8 cellular contexts compared by ENCODE assay signal in genomic region chr20:36861625-36861874, GRCh38. TPM values are rescaled to one million over a fixed set of nuclear protein-coding genes. Genes with fewer than 3 reads are reported as not detected.
A peak's percentile ranks its signal among the peaks of the same experiment; 100 is the strongest.
DNase-seq lines count a peak whose midpoint lies in the region; ATAC-seq and TF ChIP-seq lines count a peak whose summit lies in the region.

No MANE protein-coding gene starts in this region.

- no peaks in the 10 kb centered on the region for H3F3A ChIP-seq in DOHH2 (ENCODE audit: control insufficient read depth, insufficient read depth)

- H3K9me2 ChIP-seq in DOHH2 (replicated peaks; ENCODE audit: control insufficient read depth, low read length), result no peaks in the 10 kb centered on the region

- H3K4me1 ChIP-seq in DOHH2 (ENCODE audit: control insufficient read depth, low read length) (peaks cover 33% of the 10 kb centered on the region), SJCRH30 (peaks cover 5% of the 10 kb centered on the region; the same call in 1 of the 2 replicates), fibroblast of lung (ENCODE audit: control insufficient read depth, extremely low read depth, insufficient read depth, low read length) (peaks cover 40% of the 10 kb centered on the region)

- H3K4me2 ChIP-seq in DOHH2 (ENCODE audit: low read length), result peak overlapping the region; percentile 51
- peak overlapping the region; percentile 85 for H3K4me2 ChIP-seq in fibroblast of lung (ENCODE audit: extremely low read depth, insufficient read depth, low read length)

- no peaks in the 10 kb centered on the region for H3K36me3 ChIP-seq in DOHH2 (ENCODE audit: control insufficient read depth, low read length)
- no peaks in the 10 kb centered on the region for H3K36me3 ChIP-seq in SJCRH30
- H3K36me3 ChIP-seq in fibroblast of lung (ENCODE audit: control insufficient read depth, insufficient read depth, low read length), result peaks cover 5% of the 10 kb centered on the region

- no peak overlapping the region for H3K27ac ChIP-seq in DOHH2 (ENCODE audit: low read depth, low read length)
- peak overlapping the region; percentile 58; the same call in 1 of the 2 replicates for H3K27ac ChIP-seq in SJCRH30
- H3K27ac ChIP-seq in fibroblast of lung (ENCODE audit: insufficient read depth, low read length), result peak overlapping the region; percentile 87

- TF ChIP-seq CTCF in DOHH2 (IDR thresholded peaks at IDR 0.05; ENCODE audit: low read depth, low read length, poor library complexity, severe bottlenecking) (no peak), fibroblast of lung (conservative IDR thresholded peaks at IDR 0.05 in 1 of 2, IDR thresholded peaks at IDR 0.05 in 1 of 2; ENCODE audit: low read depth in 1 of 2, low read length in 2 of 2) (no peak), progenitor cell of endocrine pancreas (IDR thresholded peaks at IDR 0.05; ENCODE audit: unreplicated experiment) (no peak)

- peaks cover 9% of the 10 kb centered on the region for H3K79me2 ChIP-seq in DOHH2 (ENCODE audit: control insufficient read depth, low read length)
- H3K79me2 ChIP-seq in fibroblast of lung (ENCODE audit: control insufficient read depth, insufficient read depth, low read length), result peaks cover 66% of the 10 kb centered on the region

- no peaks in the 10 kb centered on the region for H3K27me3 Mint-ChIP-seq in progenitor cell of endocrine pancreas

- H3K4me1 Mint-ChIP-seq in progenitor cell of endocrine pancreas (ENCODE audit: low read depth), result peaks cover 30% of the 10 kb centered on the region

- no peak for ATAC-seq in GM21447 (IDR thresholded peaks at IDR 0.05; ENCODE audit: unreplicated experiment)

- H3K9ac ChIP-seq in fibroblast of lung (ENCODE audit: insufficient read depth, low read length), result peak overlapping the region; percentile 65

- peaks cover 8% of the 10 kb centered on the region; the same call in 1 of the 2 replicates for H3K27me3 ChIP-seq in DOHH2 (ENCODE audit: control insufficient read depth, low read length)
- peaks cover 8% of the 10 kb centered on the region; the same call in 1 of the 2 replicates for H3K27me3 ChIP-seq in SJCRH30
- no peaks in the 10 kb centered on the region for H3K27me3 ChIP-seq in fibroblast of lung (ENCODE audit: control insufficient read depth, insufficient read depth, low read length)

- H3K36me3 Mint-ChIP-seq in progenitor cell of endocrine pancreas (ENCODE audit: insufficient read depth), result peaks cover 1% of the 10 kb centered on the region

- H3K27ac Mint-ChIP-seq in progenitor cell of endocrine pancreas, result peak overlapping the region; percentile 19

- DNase-seq in SJCRH30, result no peak
- DNase-seq in fibroblast of lung (ENCODE audit: low read depth in 2 of 2), result no peak
- no peak for DNase-seq in progenitor cell of endocrine pancreas (ENCODE audit: low spot score, unreplicated experiment)
- DNase-seq in MV-4-11 (lab: John Stamatoyannopoulos, UW), result no peak
- no peak for DNase-seq in COR-L47 (lab: John Stamatoyannopoulos, UW)
- DNase-seq in GM19238 (ENCODE audit: insufficient read length, low spot score), result no peak

- H2AFZ ChIP-seq in fibroblast of lung (ENCODE audit: low read length), result no peak overlapping the region

- peak overlapping the region; percentile 75 for H3K4me3 Mint-ChIP-seq in progenitor cell of endocrine pancreas (ENCODE audit: low read depth)

- no peaks in the 10 kb centered on the region for H3K9me3 Mint-ChIP-seq in progenitor cell of endocrine pancreas (ENCODE audit: low read depth)

- H4K20me1 ChIP-seq in DOHH2 (ENCODE audit: control insufficient read depth, insufficient read depth, low read depth, low read length) (no peaks in the 10 kb centered on the region), fibroblast of lung (ENCODE audit: control insufficient read depth, extremely low read depth, insufficient read depth, low read length) (no peaks in the 10 kb centered on the region)

- H3K4me3 ChIP-seq in DOHH2 (ENCODE audit: low read length) (peak overlapping the region; percentile 46; the same call in 1 of the 2 replicates), SJCRH30 (peak overlapping the region; percentile 65), fibroblast of lung (replicated peaks in 1 of 4; ENCODE audit: control extremely low read depth in 1 of 4, insufficient read depth in 1 of 4, low read depth in 3 of 4, low read length in 4 of 4) (peak overlapping the region; percentile 63 to 90 (median 82))

- no peaks in the 10 kb centered on the region for H3K9me3 ChIP-seq in DOHH2 (ENCODE audit: control insufficient read depth, insufficient read depth, low read length)
- H3K9me3 ChIP-seq in SJCRH30 (replicated peaks), result no peaks in the 10 kb centered on the region
- H3K9me3 ChIP-seq in fibroblast of lung (ENCODE audit: control insufficient read depth, insufficient read depth, low read depth, low read length), result no peaks in the 10 kb centered on the region

RNA-seq across cellular contexts. Expression of gene TLDC2, which starts 14.4 kb away (rescaled TPM):
- 1.8 and 1.9 TPM in 2 replicates for total RNA-seq in SJCRH30 (2014; rRNA removed; shearing (Covaris generic))
- under 0.01 TPM in 1 of 2 replicates, not detected in the other for total RNA-seq in fibroblast of lung
- 0.09 TPM in 2 replicates for polyA plus RNA-seq in fibroblast of lung
- polyA plus RNA-seq in fibroblast of lung (2012), result 0.06 TPM in 1 of 2 replicates, not detected in the other
- not detected in 2 replicates for polyA minus RNA-seq in fibroblast of lung (ENCODE audit: low replicate concordance)
- total RNA-seq in progenitor cell of endocrine pancreas, result 0.34 and 0.38 TPM in 2 replicates
